1 cellular context compared by ENCODE assay signal in the genomic region with DNA sequence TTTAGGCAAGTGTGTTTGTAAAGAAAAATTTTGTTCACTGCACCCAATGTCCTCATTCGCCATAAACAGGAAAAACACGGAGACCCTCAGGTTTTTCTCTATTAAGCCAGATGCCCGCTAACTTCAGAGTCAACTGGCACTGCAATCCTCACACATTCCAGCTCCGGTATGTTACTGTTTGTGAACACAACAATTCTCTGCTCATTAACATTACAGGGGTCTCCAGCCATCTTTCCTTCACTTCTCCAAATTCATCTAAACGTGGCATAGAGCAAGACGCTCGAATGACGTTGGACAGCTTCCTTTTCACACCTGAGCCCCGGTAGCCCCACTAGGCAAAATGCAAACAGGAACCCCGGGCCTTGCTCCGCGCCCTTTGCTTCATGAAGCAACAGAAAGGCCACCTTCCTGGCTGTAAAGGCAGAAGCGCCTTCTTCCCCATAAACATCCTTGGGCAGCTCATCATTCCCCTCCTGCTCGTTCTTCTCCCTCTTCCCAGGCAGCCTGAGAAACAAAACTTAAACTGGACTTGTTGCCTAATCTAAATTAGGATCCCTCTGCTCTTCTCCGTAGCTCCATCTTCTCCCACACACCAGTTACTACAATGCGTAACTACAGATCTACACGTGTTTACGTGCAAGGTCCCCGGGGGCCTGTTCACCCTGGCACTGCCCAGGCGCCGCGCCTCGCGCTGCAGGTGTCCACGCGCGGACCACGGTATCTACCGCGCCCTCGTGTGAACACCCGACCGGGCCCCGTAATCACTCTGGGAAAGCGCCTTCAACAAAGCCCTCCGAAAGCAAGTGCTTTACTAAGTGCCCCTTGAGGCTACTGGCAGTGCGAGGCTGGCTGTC.
TF ChIP-seq lines count a peak whose summit lies in the region.

No MANE protein-coding gene starts in this region.

TF ChIP-seq in HEK293, 187 proteins besides CTCF, POLR2A, EP300 and RAD21 (continued from another document):
- TF ChIP-seq, protein P1, sequence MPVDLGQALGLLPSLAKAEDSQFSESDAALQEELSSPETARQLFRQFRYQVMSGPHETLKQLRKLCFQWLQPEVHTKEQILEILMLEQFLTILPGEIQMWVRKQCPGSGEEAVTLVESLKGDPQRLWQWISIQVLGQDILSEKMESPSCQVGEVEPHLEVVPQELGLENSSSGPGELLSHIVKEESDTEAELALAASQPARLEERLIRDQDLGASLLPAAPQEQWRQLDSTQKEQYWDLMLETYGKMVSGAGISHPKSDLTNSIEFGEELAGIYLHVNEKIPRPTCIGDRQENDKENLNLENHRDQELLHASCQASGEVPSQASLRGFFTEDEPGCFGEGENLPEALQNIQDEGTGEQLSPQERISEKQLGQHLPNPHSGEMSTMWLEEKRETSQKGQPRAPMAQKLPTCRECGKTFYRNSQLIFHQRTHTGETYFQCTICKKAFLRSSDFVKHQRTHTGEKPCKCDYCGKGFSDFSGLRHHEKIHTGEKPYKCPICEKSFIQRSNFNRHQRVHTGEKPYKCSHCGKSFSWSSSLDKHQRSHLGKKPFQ (tag by site-specific recombination; IDR thresholded peaks at IDR 0.05): peak; percentile 90
- TF ChIP-seq TCF7L2 (IDR thresholded peaks at IDR 0.05; ENCODE audit: borderline replicate concordance, low read depth, low read length): no peak
- TF ChIP-seq ZNF558 (tag by site-specific recombination; IDR thresholded peaks at IDR 0.05): no peak
- peak; percentile 86 for TF ChIP-seq ZIC2 (tag by site-specific recombination; IDR thresholded peaks at IDR 0.05)
- TF ChIP-seq FEZF1 (tag by site-specific recombination; IDR thresholded peaks at IDR 0.05): no peak
- no peak for TF ChIP-seq ZNF514 (tag by site-specific recombination; IDR thresholded peaks at IDR 0.05)
- TF ChIP-seq, protein P2, sequence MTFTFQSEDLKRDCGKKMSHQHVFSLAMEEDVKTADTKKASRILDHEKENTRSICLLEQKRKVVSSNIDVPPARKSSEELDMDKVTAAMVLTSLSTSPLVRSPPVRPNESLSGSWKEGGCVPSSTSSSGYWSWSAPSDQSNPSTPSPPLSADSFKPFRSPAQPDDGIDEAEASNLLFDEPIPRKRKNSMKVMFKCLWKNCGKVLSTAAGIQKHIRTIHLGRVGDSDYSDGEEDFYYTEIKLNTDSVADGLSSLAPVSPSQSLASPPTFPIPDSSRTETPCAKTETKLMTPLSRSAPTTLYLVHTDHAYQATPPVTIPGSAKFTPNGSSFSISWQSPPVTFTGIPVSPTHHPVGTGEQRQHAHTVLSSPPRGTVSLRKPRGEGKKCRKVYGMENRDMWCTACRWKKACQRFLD (tag by site-specific recombination; IDR thresholded peaks at IDR 0.05): no peak
- no peak; the same call in 1 of the 2 replicates for TF ChIP-seq ZNF660 (tag by site-specific recombination; IDR thresholded peaks at IDR 0.05)
